In genomic region chr3:50539887-50540286, GRCh38 we compare ENCODE assay signal across 14 cellular contexts. TPM values are rescaled to one million over a fixed set of nuclear protein-coding genes. Genes with fewer than 3 reads are reported as not detected.
A peak's percentile ranks its signal among the peaks of the same experiment; 100 is the strongest.
DNase-seq lines count a peak whose midpoint lies in the region; ATAC-seq and TF ChIP-seq lines count a peak whose summit lies in the region.
"Had no signal": no experiment of that assay in that cellular context is flagged by ENCODE, and none has a peak within 500 bp of the region (broad histone marks: within the 10 kb centered on the region; RNA-seq: fewer than 3 reads in every experiment).

No MANE protein-coding gene starts in this region.

- no peak for ATAC-seq in HG02642 (IDR thresholded peaks at IDR 0.05; ENCODE audit: poor library complexity, unreplicated experiment)
- ATAC-seq: A549 had no signal

- H3K36me3 Mint-ChIP-seq in neural progenitor cell (peaks cover 1% of the 10 kb centered on the region), Calu3 (ENCODE audit: insufficient read depth, unreplicated experiment) (no peaks in the 10 kb centered on the region)
- H3K36me3 Mint-ChIP-seq: CD14-positive monocyte; CD8-positive, alpha-beta memory T cell had no signal

- peaks cover 35% of the 10 kb centered on the region for H3K4me1 Mint-ChIP-seq in neural progenitor cell
- H3K4me1 Mint-ChIP-seq in Calu3 (ENCODE audit: low read depth, unreplicated experiment): no peaks in the 10 kb centered on the region
- H3K4me1 Mint-ChIP-seq: CD14-positive monocyte; CD8-positive, alpha-beta memory T cell had no signal

- no peaks in the 10 kb centered on the region for H3K79me2 ChIP-seq in neural progenitor cell (ENCODE audit: low read depth)

- intact Hi-C loops in Calu3 (cut with micrococcal nuclease; ENCODE audit: unreplicated experiment): loop anchor here (5.0 kb wide), 1 partner anchor 193 kb away; the partner anchor contains the start of gene ZMYND10

- H3K27ac ChIP-seq in neural progenitor cell: no peak overlapping the region
- H3K27ac ChIP-seq: A549 had no signal

- H3K36me3 ChIP-seq in NT2/D1 (ENCODE audit: insufficient read depth, insufficient read length, low read length): no peaks in the 10 kb centered on the region
- H3K36me3 ChIP-seq in neural progenitor cell: no peaks in the 10 kb centered on the region
- H3K36me3 ChIP-seq: HAP-1 had no signal

- no peaks in the 10 kb centered on the region for H4K20me1 ChIP-seq in neural progenitor cell (ENCODE audit: low read depth)

- DNase-seq in NT2/D1 (ENCODE audit: low read depth, low spot score) (no peak), SK-N-DZ (ENCODE audit: low spot score) (peak; percentile 40), epithelial cell of esophagus (ENCODE audit: low read depth) (peak; percentile 60), neural progenitor cell (ENCODE audit: low spot score) (no peak), GF-D8 (lab: John Stamatoyannopoulos, UW) (no peak), Calu3 (no peak)
- DNase-seq: Caco-2; CD8-positive, alpha-beta memory T cell; DMS53; GOT3 had no signal

- TF ChIP-seq CTCF in epithelial cell of esophagus (IDR thresholded peaks at IDR 0.05; ENCODE audit: insufficient read depth, low read depth, low read length, missing control alignments) (no peak), neural progenitor cell (IDR thresholded peaks at IDR 0.05) (no peak), Calu3 (IDR thresholded peaks at IDR 0.05; ENCODE audit: unreplicated experiment) (no peak)

- peaks cover 23% of the 10 kb centered on the region for H3K27me3 Mint-ChIP-seq in neural progenitor cell (ENCODE audit: insufficient read depth, low read depth)
- peaks cover 71% of the 10 kb centered on the region for H3K27me3 Mint-ChIP-seq in Calu3 (ENCODE audit: unreplicated experiment)

- H3K9me3 ChIP-seq in NT2/D1 (ENCODE audit: insufficient read depth, low read length) (no peaks in the 10 kb centered on the region), neural progenitor cell (ENCODE audit: low read depth) (no peaks in the 10 kb centered on the region)
- H3K9me3 ChIP-seq: A549, Caco-2, HAP-1 had no signal

- H3K27ac Mint-ChIP-seq in neural progenitor cell (no peak overlapping the region), Calu3 (ENCODE audit: unreplicated experiment) (no peak overlapping the region)

- no peaks in the 10 kb centered on the region for H3K27me3 ChIP-seq in NT2/D1 (ENCODE audit: insufficient read depth, insufficient read length)
- H3K27me3 ChIP-seq in neural progenitor cell: no peaks in the 10 kb centered on the region

- H3K4me2 ChIP-seq in neural progenitor cell: peak overlapping the region; percentile 66
- H3K4me2 ChIP-seq: A549 had no signal

- H2AFZ ChIP-seq in neural progenitor cell (replicated peaks): no peak overlapping the region

- peaks cover 22% of the 10 kb centered on the region for H3F3A ChIP-seq in neural progenitor cell (ENCODE audit: low read depth)

- H3K4me3 ChIP-seq in NT2/D1 (ENCODE audit: insufficient read length, low read depth) (no peak overlapping the region), epithelial cell of esophagus (ENCODE audit: low read length) (no peak overlapping the region), neural progenitor cell (no peak overlapping the region)
- H3K4me3 ChIP-seq: A549, HAP-1 had no signal

- H3K9ac ChIP-seq in NT2/D1 (ENCODE audit: insufficient read length, low read depth) (peak overlapping the region; percentile 43), neural progenitor cell (no peak overlapping the region)

- H3K9me3 Mint-ChIP-seq in neural progenitor cell: no peaks in the 10 kb centered on the region
- no peaks in the 10 kb centered on the region for H3K9me3 Mint-ChIP-seq in Calu3 (ENCODE audit: low read depth, unreplicated experiment)
- H3K9me3 Mint-ChIP-seq: CD8-positive, alpha-beta memory T cell had no signal

- H3K4me3 Mint-ChIP-seq in neural progenitor cell: no peak overlapping the region
- H3K4me3 Mint-ChIP-seq in Calu3 (ENCODE audit: low read depth, unreplicated experiment): no peak overlapping the region
- H3K4me3 Mint-ChIP-seq: CD14-positive monocyte; CD8-positive, alpha-beta memory T cell had no signal

- CTCF ChIA-PET in Calu3 (lab: Charles Lee): interaction anchor here (0.6 kb wide), 1 partner anchor 555 kb away, joined by 3 read pairs; no protein-coding TSS in a partner anchor

- peaks cover 24% of the 10 kb centered on the region for H3K4me1 ChIP-seq in NT2/D1 (ENCODE audit: insufficient read depth, insufficient read length)
- H3K4me1 ChIP-seq in neural progenitor cell: peaks cover 20% of the 10 kb centered on the region
- H3K4me1 ChIP-seq: A549, Caco-2, HAP-1 had no signal

- BruUV-seq in Calu3 (replicated peaks; lab: Mats Ljungman, UMichigan): no TSS peak

RNA-seq across cellular contexts. Expression of gene C3orf18, which starts 27.7 kb away (rescaled TPM):
- polyA plus RNA-seq in SK-N-DZ (2014; cell fraction: cytosol; rRNA removed): 10.7 and 14.0 TPM in 2 replicates
- polyA plus RNA-seq in SK-N-DZ (2014; cell fraction: nucleus; rRNA removed): 16.2 and 26.7 TPM in 2 replicates
- total RNA-seq in neural progenitor cell (ENCODE audit: low replicate concordance) (8.5 and 15.6 TPM in 2 replicates), Calu3 (2022) (2.7 and 3.1 TPM in 2 replicates)

RNA-seq across cellular contexts. Expression of gene HEMK1, which starts 29.4 kb away (rescaled TPM):
- 17.7 and 19.0 TPM in 2 replicates for polyA plus RNA-seq in SK-N-DZ (2014; cell fraction: cytosol; rRNA removed)
- polyA plus RNA-seq in SK-N-DZ (2014; cell fraction: nucleus; rRNA removed): 37.5 and 42.6 TPM in 2 replicates
- 9.3 and 20.8 TPM in 2 replicates for total RNA-seq in neural progenitor cell (ENCODE audit: low replicate concordance)
- 17.6 and 20.0 TPM in 2 replicates for total RNA-seq in Calu3 (2022)

RNA-seq across cellular contexts. Expression of gene CACNA2D2, which starts 36.5 kb away (rescaled TPM):
- polyA plus RNA-seq in SK-N-DZ (2014; cell fraction: cytosol; rRNA removed): 1.4 and 1.7 TPM in 2 replicates
- 2.3 and 4.2 TPM in 2 replicates for polyA plus RNA-seq in SK-N-DZ (2014; cell fraction: nucleus; rRNA removed)
- total RNA-seq in neural progenitor cell (ENCODE audit: low replicate concordance): 4.3 and 9.5 TPM in 2 replicates
- total RNA-seq in Calu3 (2022): 0.12 TPM in 1 of 2 replicates, not detected in the other

Comparison
In these comparisons a context has a peak if more than half of its experiments do, and no peak if none do; other contexts are left out.
1. DNase-seq: peak in SK-N-DZ (single experiment) and epithelial cell of esophagus (single experiment); none in NT2/D1 (single experiment), neural progenitor cell (single experiment), GF-D8 (single experiment) and Calu3 (single experiment).